Comparison of ENCODE assay signal across 2 cellular contexts in genomic region chr16:71249399-71249798, GRCh38.
TF ChIP-seq lines count a peak whose summit lies in the region.

No MANE protein-coding gene starts in this region.

TF ChIP-seq in HCT116, 20 proteins besides CTCF, POLR2A, EP300 and RAD21:
- TF ChIP-seq POLR2AphosphoS5 (IDR thresholded peaks at IDR 0.05; ENCODE audit: low read depth, low read length) (no peak), SP1 (IDR thresholded peaks at IDR 0.05; ENCODE audit: low read depth) (no peak), CBX3 (IDR thresholded peaks at IDR 0.05; ENCODE audit: low read depth) (no peak), YY1 (IDR thresholded peaks at IDR 0.05; ENCODE audit: extremely low read depth, insufficient replicate concordance, low read depth, low read length) (no peak), FOSL1 (IDR thresholded peaks at IDR 0.05; ENCODE audit: low read depth) (no peak), ZFX (IDR thresholded peaks at IDR 0.05) (no peak), SIN3A (IDR thresholded peaks at IDR 0.05; ENCODE audit: low read depth) (no peak), ZNF274 (IDR thresholded peaks at IDR 0.05; ENCODE audit: low read depth, low read length) (no peak), EZH2phosphoT487 (IDR thresholded peaks at IDR 0.05; ENCODE audit: borderline replicate concordance) (no peak), ZBTB33 (IDR thresholded peaks at IDR 0.05; ENCODE audit: extremely low read depth, insufficient replicate concordance, low read length) (no peak), ELF1 (IDR thresholded peaks at IDR 0.05; ENCODE audit: borderline replicate concordance, low read depth) (no peak), EZH2 (IDR thresholded peaks at IDR 0.05) (no peak), MAX (IDR thresholded peaks at IDR 0.05) (no peak), TCF7L2 (IDR thresholded peaks at IDR 0.05; ENCODE audit: borderline replicate concordance, extremely low read depth, insufficient read depth, insufficient read length) (no peak), CEBPB (IDR thresholded peaks at IDR 0.05; ENCODE audit: low read depth) (no peak)
TF ChIP-seq in HCT116: peak in this region for 0.

TF ChIP-seq in H1, 55 proteins besides CTCF, POLR2A, EP300 and RAD21:
- no peak for TF ChIP-seq CHD7 (IDR thresholded peaks at IDR 0.05; ENCODE audit: insufficient replicate concordance, low read length)
- TF ChIP-seq ZNF274 (IDR thresholded peaks at IDR 0.05; ENCODE audit: borderline replicate concordance, extremely low read depth, low read length), result no peak
- TF ChIP-seq ASH2L (IDR thresholded peaks at IDR 0.05; ENCODE audit: low read length), result no peak
- no peak for TF ChIP-seq EZH2 (IDR thresholded peaks at IDR 0.05; ENCODE audit: low read depth, low read length, severe bottlenecking)
- no peak for TF ChIP-seq RFX5 (IDR thresholded peaks at IDR 0.05; ENCODE audit: borderline replicate concordance, low read depth, low read length)
- no peak for TF ChIP-seq ATF2 (IDR thresholded peaks at IDR 0.05; ENCODE audit: low read length)
- TF ChIP-seq ATF3 (IDR thresholded peaks at IDR 0.05; ENCODE audit: insufficient read depth, low read depth, low read length), result no peak
- TF ChIP-seq HDAC2 (IDR thresholded peaks at IDR 0.05; ENCODE audit: borderline replicate concordance in 1 of 2, low read depth in 2 of 2, low read length in 2 of 2), result no peak
- TF ChIP-seq CTBP2 (IDR thresholded peaks at IDR 0.05; ENCODE audit: borderline replicate concordance, insufficient read depth, insufficient read length, low read length), result no peak
- TF ChIP-seq TAF1 (IDR thresholded peaks at IDR 0.05; ENCODE audit: low read depth, low read length), result no peak
- TF ChIP-seq E2F6 (IDR thresholded peaks at IDR 0.05), result no peak
- TF ChIP-seq RXRA (IDR thresholded peaks at IDR 0.05; ENCODE audit: insufficient read depth, low read depth, low read length), result no peak
- TF ChIP-seq CBX8 (IDR thresholded peaks at IDR 0.05; ENCODE audit: borderline replicate concordance, low read depth, low read length), result no peak
- TF ChIP-seq SUZ12 (IDR thresholded peaks at IDR 0.05; ENCODE audit: low read length), result no peak
- no peak for TF ChIP-seq JUND (IDR thresholded peaks at IDR 0.05; ENCODE audit: low read length)
- TF ChIP-seq KDM4A (IDR thresholded peaks at IDR 0.05; ENCODE audit: low read depth, low read length, severe bottlenecking), result no peak
